ENCODE assay signal across 8 cellular contexts in genomic region chr22:35971418-35972119, GRCh38. TPM values are rescaled to one million over a fixed set of nuclear protein-coding genes. Genes with fewer than 3 reads are reported as not detected.
DNase-seq lines count a peak whose midpoint lies in the region; ATAC-seq lines count a peak whose summit lies in the region.

No MANE protein-coding gene starts in this region.

- H3K4me2 ChIP-seq in skeletal muscle satellite cell (ENCODE audit: low read length): peak overlapping the region; percentile 65

- no peak overlapping the region for H3K27ac Mint-ChIP-seq in activated naive CD8-positive, alpha-beta T cell treated with anti-CD3 and anti-CD28 coated beads, Interleukin-2, amount 50 U/mL, for 24 hours

- no peak overlapping the region for H3K4me3 ChIP-seq in skeletal muscle satellite cell (ENCODE audit: low read length)

- H3K9me3 ChIP-seq in skeletal muscle satellite cell (replicated peaks; ENCODE audit: low read length): no peaks in the 10 kb centered on the region

- no peaks in the 10 kb centered on the region for H3K27me3 ChIP-seq in skeletal muscle satellite cell (ENCODE audit: control insufficient read depth, insufficient read depth, low read length)

- H3K9ac ChIP-seq in skeletal muscle satellite cell (ENCODE audit: low read depth, low read length): no peak overlapping the region

- H3K27me3 Mint-ChIP-seq in activated naive CD8-positive, alpha-beta T cell treated with anti-CD3 and anti-CD28 coated beads, Interleukin-2, amount 50 U/mL, for 24 hours: peaks cover 3% of the 10 kb centered on the region

- H3K4me3 Mint-ChIP-seq in activated naive CD8-positive, alpha-beta T cell treated with anti-CD3 and anti-CD28 coated beads, Interleukin-2, amount 50 U/mL, for 24 hours: no peak overlapping the region

- H3K36me3 Mint-ChIP-seq in activated naive CD8-positive, alpha-beta T cell treated with anti-CD3 and anti-CD28 coated beads, Interleukin-2, amount 50 U/mL, for 24 hours (ENCODE audit: low read depth): no peaks in the 10 kb centered on the region

- peaks cover 41% of the 10 kb centered on the region for H3K4me1 ChIP-seq in skeletal muscle satellite cell (ENCODE audit: control insufficient read depth, insufficient read depth, low read length)

- H3K36me3 ChIP-seq in skeletal muscle satellite cell (ENCODE audit: insufficient read depth, low read length): no peaks in the 10 kb centered on the region

- DNase-seq in ELF-1 (ENCODE audit: low read depth, low spot score) (peak; percentile 7), SHP77 treated with DMSO at 0.1 percent for 48 hours (lab: John Stamatoyannopoulos, UW) (peak; percentile 2), fibroblast of the conjunctiva (ENCODE audit: low read depth) (peak; percentile 96), OCI-M1 (lab: John Stamatoyannopoulos, UW) (no peak), SIG-M5 (lab: John Stamatoyannopoulos, UW) (no peak), HT-29 (ENCODE audit: low spot score) (no peak)
- DNase-seq in activated naive CD8-positive, alpha-beta T cell treated with anti-CD3 and anti-CD28 coated beads, Interleukin-2, amount 50 U/mL, for 24 hours: no peak

- H3K9me3 Mint-ChIP-seq in activated naive CD8-positive, alpha-beta T cell treated with anti-CD3 and anti-CD28 coated beads, Interleukin-2, amount 50 U/mL, for 24 hours: no peaks in the 10 kb centered on the region

- no peak for ATAC-seq in activated naive CD8-positive, alpha-beta T cell treated with anti-CD3 and anti-CD28 coated beads, Interleukin-2, amount 50 U/mL, for 24 hours

- H3K4me1 Mint-ChIP-seq in activated naive CD8-positive, alpha-beta T cell treated with anti-CD3 and anti-CD28 coated beads, Interleukin-2, amount 50 U/mL, for 24 hours: peaks cover 2% of the 10 kb centered on the region

RNA-seq across cellular contexts. Expression of gene RBFOX2, which starts 57.1 kb away (rescaled TPM):
- total RNA-seq in skeletal muscle satellite cell (2012; rRNA removed): 92.5 and 95.7 TPM in 2 replicates
- total RNA-seq in HT-29 (2014; rRNA removed; shearing (Covaris generic)): 43.0 and 43.3 TPM in 2 replicates

Comparison
In these comparisons a context has a peak if more than half of its experiments do, and no peak if none do; other contexts are left out.
1. DNase-seq: peak in ELF-1 (single experiment), SHP77 treated with DMSO at 0.1 percent for 48 hours (single experiment) and fibroblast of the conjunctiva (single experiment); none in OCI-M1 (single experiment), SIG-M5 (single experiment), activated naive CD8-positive, alpha-beta T cell treated with anti-CD3 and anti-CD28 coated beads, Interleukin-2, amount 50 U/mL, for 24 hours (single experiment) and HT-29 (single experiment).